In the genomic region with DNA sequence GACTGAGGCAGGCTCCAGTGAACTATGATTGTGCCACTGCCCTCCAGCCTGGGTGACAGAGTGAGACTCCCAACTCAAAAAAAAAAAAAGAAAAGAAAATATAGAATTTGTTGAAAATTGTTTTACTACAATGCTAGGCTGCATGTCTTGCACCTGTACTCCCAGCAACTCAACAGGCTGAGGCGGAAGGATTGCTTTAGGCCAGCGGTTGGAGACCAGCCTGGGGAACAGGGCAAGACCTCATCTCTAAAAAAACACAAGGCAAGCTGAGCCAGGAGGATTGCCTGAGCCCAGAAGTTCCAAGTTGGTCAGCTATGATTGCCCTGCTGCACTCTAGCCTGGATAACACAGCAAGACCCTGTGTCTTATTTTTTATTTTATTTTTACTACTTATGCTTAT, we compare ENCODE assay signal across 2 cellular contexts. TPM values are rescaled to one million over a fixed set of nuclear protein-coding genes. Genes with fewer than 3 reads are reported as not detected.
"Had no signal": no experiment of that assay in that cellular context is flagged by ENCODE, and none has a peak within 500 bp of the region (broad histone marks: within the 10 kb centered on the region; RNA-seq: fewer than 3 reads in every experiment).

No MANE protein-coding gene starts in this region.

RNA-seq across cellular contexts. Expression of gene RNU1-2, which starts 3.2 kb away (rescaled TPM):
- polyA plus RNA-seq: adrenal gland, aorta had no signal
